Comparison of ENCODE assay signal across 8 cellular contexts in the genomic region with DNA sequence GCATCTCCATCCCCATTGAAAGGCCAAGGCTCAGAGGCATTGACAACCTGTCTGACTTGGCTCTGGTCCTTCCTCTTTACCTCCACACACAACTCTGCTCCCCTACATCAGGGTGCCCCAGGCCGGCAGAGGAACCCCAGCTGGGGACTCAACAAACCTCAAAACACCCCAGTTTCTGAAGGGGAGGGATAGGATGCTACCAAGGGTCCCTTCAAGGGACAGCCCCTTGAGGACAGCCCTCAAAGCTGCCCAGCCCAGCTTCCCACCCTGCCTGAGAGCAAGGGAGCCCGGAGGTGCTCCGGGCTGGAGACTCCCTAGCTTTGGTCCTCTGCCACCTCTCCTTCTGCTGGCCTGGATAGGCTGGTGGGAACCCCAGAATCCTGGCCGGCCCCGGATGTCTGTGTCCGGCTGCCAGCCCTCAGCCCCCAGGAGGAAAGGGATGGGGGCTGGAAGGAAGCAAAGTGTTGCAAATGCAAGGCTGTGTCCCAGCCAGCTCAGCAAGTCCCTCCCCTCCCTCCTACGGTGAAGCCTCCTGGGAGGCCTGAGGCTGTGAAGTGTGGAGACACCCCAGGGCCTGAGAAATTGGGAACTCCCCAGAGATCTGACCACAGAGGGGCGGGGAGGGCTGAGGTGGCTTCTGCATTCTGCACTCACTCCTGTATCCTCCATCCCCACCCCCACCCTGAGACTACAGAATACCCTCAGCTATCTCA. TPM values are rescaled to one million over a fixed set of nuclear protein-coding genes. Genes with fewer than 3 reads are reported as not detected.
DNase-seq lines count a peak whose midpoint lies in the region; ATAC-seq and TF ChIP-seq lines count a peak whose summit lies in the region.

No MANE protein-coding gene starts in this region.

- peaks cover 49% of the 10 kb centered on the region for H4K20me1 ChIP-seq in BLaER1

- H3K36me3 ChIP-seq in BLaER1 (peaks cover 26% of the 10 kb centered on the region), HEK293 (ENCODE audit: control insufficient read depth in 2 of 2, insufficient read depth in 1 of 2, low read length in 2 of 2) (peaks cover 0 to 29% of the 10 kb centered on the region in 2 experiments; a peak in 1 of 3 replicates)

- TF ChIP-seq CTCF in HEK293 (tag by site-specific recombination; IDR thresholded peaks at IDR 0.05) (no peak), neural crest cell (conservative IDR thresholded peaks at IDR 0.05) (no peak)

- DNase-seq in T-helper 9 cell (peak; percentile 37), neural crest cell (ENCODE audit: low read depth, low spot score) (no peak), HT-29 (ENCODE audit: low spot score) (no peak)
- DNase-seq in effector CD4-positive, alpha-beta T cell = peak; percentile 36

- H3K4me3 ChIP-seq in BLaER1 (peak overlapping the region; percentile 97; the same call in 1 of the 2 replicates), HEK293 (ENCODE audit: low read depth, low read length) (no peak overlapping the region)

- no peaks in the 10 kb centered on the region for H3K9me3 Mint-ChIP-seq in neural crest cell

- H3K9me3 ChIP-seq in BLaER1 (no peaks in the 10 kb centered on the region), HEK293 (ENCODE audit: control insufficient read depth, insufficient read depth, low read depth, low read length) (no peaks in the 10 kb centered on the region)

- H3K27me3 ChIP-seq in BLaER1 = no peaks in the 10 kb centered on the region

- peaks cover 70% of the 10 kb centered on the region for H3K4me1 Mint-ChIP-seq in neural crest cell

- H3K36me3 Mint-ChIP-seq in neural crest cell (ENCODE audit: low read depth) = peaks cover 22% of the 10 kb centered on the region

- H3K9ac ChIP-seq in BLaER1 = no peak overlapping the region

- POLR2A ChIA-PET in HEK293 (lab: Yijun Ruan, JAX) = interaction anchor here (0.6 to 5.8 kb wide), 14 partner anchors 10 to 122 kb away, joined by 3 to 100 read pairs (median 6); partner anchors contain the start of genes BSDC1, FAM229A, HDAC1 and TSSK3

- peak overlapping the region; percentile 97 for H3K4me2 ChIP-seq in BLaER1

- ATAC-seq in HG03469 (IDR thresholded peaks at IDR 0.05; ENCODE audit: unreplicated experiment) (no peak), HG02642 (IDR thresholded peaks at IDR 0.05; ENCODE audit: poor library complexity, unreplicated experiment) (no peak)

- H3K27me3 Mint-ChIP-seq in neural crest cell (ENCODE audit: low read depth) = peaks cover 21% of the 10 kb centered on the region

- H3K27ac ChIP-seq in BLaER1 (no peak overlapping the region), HEK293 (ENCODE audit: extremely low read depth, low read depth, low read length) (no peak overlapping the region)

- CTCF ChIA-PET in HEK293 (lab: Yijun Ruan, JAX) = interaction anchor here (0.6 kb wide), 3 partner anchors 255 to 941 kb away, joined by 3 to 5 read pairs (median 4); no protein-coding TSS in a partner anchor

- no peak overlapping the region for H3K27ac Mint-ChIP-seq in neural crest cell (ENCODE audit: unreplicated experiment)

- peaks cover 74% of the 10 kb centered on the region for H3K4me1 ChIP-seq in BLaER1
- no peaks in the 10 kb centered on the region for H3K4me1 ChIP-seq in HEK293 (ENCODE audit: control insufficient read depth, insufficient read depth, low read length)

- H3K4me3 Mint-ChIP-seq in neural crest cell = peak overlapping the region; percentile 88

TF ChIP-seq in HEK293, 187 proteins besides CTCF, POLR2A, EP300 and RAD21:
- TF ChIP-seq, protein P1, sequence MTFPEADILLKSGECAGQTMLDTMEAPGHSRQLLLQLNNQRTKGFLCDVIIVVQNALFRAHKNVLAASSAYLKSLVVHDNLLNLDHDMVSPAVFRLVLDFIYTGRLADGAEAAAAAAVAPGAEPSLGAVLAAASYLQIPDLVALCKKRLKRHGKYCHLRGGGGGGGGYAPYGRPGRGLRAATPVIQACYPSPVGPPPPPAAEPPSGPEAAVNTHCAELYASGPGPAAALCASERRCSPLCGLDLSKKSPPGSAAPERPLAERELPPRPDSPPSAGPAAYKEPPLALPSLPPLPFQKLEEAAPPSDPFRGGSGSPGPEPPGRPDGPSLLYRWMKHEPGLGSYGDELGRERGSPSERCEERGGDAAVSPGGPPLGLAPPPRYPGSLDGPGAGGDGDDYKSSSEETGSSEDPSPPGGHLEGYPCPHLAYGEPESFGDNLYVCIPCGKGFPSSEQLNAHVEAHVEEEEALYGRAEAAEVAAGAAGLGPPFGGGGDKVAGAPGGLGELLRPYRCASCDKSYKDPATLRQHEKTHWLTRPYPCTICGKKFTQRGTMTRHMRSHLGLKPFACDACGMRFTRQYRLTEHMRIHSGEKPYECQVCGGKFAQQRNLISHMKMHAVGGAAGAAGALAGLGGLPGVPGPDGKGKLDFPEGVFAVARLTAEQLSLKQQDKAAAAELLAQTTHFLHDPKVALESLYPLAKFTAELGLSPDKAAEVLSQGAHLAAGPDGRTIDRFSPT (tag by site-specific recombination; IDR thresholded peaks at IDR 0.05) = no peak
- TF ChIP-seq GLIS2 (tag by site-specific recombination; IDR thresholded peaks at IDR 0.05) = no peak
- peak; percentile 98 for TF ChIP-seq GLIS1 (tag by site-specific recombination; IDR thresholded peaks at IDR 0.05)
- no peak for TF ChIP-seq ZNF791 (tag by site-specific recombination; IDR thresholded peaks at IDR 0.05)
- TF ChIP-seq KLF1 (tag by site-specific recombination; IDR thresholded peaks at IDR 0.05) = 0 out of 2 replicates have a peak, but pooled peaks have one; percentile 36
- no peak for TF ChIP-seq KLF9 (tag by site-specific recombination; IDR thresholded peaks at IDR 0.05; ENCODE audit: low read depth)
- 0 out of 2 replicates have a peak, but pooled peaks have one; percentile 10 for TF ChIP-seq SP2 (tag by site-specific recombination; IDR thresholded peaks at IDR 0.05)
- TF ChIP-seq ZNF837 (tag by site-specific recombination; IDR thresholded peaks at IDR 0.05) = no peak
- TF ChIP-seq ZNF433 (tag by site-specific recombination; IDR thresholded peaks at IDR 0.05; ENCODE audit: low read depth) = no peak
- no peak for TF ChIP-seq SCRT1 (tag by site-specific recombination; IDR thresholded peaks at IDR 0.05; ENCODE audit: borderline replicate concordance)
- peak; percentile 55; the same call in 1 of the 2 replicates for TF ChIP-seq ZNF423 (tag by site-specific recombination; IDR thresholded peaks at IDR 0.05)
- no peak for TF ChIP-seq OVOL3 (tag by site-specific recombination; IDR thresholded peaks at IDR 0.05)
- TF ChIP-seq ZNF449 (tag by site-specific recombination; IDR thresholded peaks at IDR 0.05) = no peak
- TF ChIP-seq ZNF768 (tag by site-specific recombination; IDR thresholded peaks at IDR 0.05) = no peak
- no peak for TF ChIP-seq ZNF350 (tag by site-specific recombination; IDR thresholded peaks at IDR 0.05)
- TF ChIP-seq ZIC2 (tag by site-specific recombination; IDR thresholded peaks at IDR 0.05) = peak; percentile 82

RNA-seq across cellular contexts. Expression of gene MARCKSL1, which starts 1.1 kb away (rescaled TPM):
- total RNA-seq in neural crest cell = 943 and 952 TPM in 2 replicates
- 384 TPM in 2 replicates for total RNA-seq in HT-29 (2014; rRNA removed; shearing (Covaris generic))

RNA-seq across cellular contexts. Expression of gene FAM229A, which starts 25.2 kb away (rescaled TPM):
- total RNA-seq in neural crest cell = 7.1 and 7.7 TPM in 2 replicates
- 2.6 and 12.4 TPM in 2 replicates for total RNA-seq in HT-29 (2014; rRNA removed; shearing (Covaris generic))

RNA-seq across cellular contexts. Expression of gene TSSK3, which starts 25.2 kb away (rescaled TPM):
- 2.2 and 2.7 TPM in 2 replicates for total RNA-seq in neural crest cell
- total RNA-seq in HT-29 (2014; rRNA removed; shearing (Covaris generic)) = 0.08 and 1.8 TPM in 2 replicates

RNA-seq across cellular contexts. Expression of gene HDAC1, which starts 45.2 kb away (rescaled TPM):
- total RNA-seq in neural crest cell = 128 and 130 TPM in 2 replicates
- 185 and 200 TPM in 2 replicates for total RNA-seq in HT-29 (2014; rRNA removed; shearing (Covaris generic))

RNA-seq across cellular contexts. Expression of gene BSDC1, which starts 57.1 kb away (rescaled TPM):
- total RNA-seq in neural crest cell = 38.6 and 41.5 TPM in 2 replicates
- 48.3 and 54.4 TPM in 2 replicates for total RNA-seq in HT-29 (2014; rRNA removed; shearing (Covaris generic))

Comparison
In these comparisons a context has a peak if more than half of its experiments do, and no peak if none do; other contexts are left out.
1. DNase-seq: peak in T-helper 9 cell (single experiment) and effector CD4-positive, alpha-beta T cell (single experiment); none in neural crest cell (single experiment) and HT-29 (single experiment).